18 cellular contexts compared by ENCODE assay signal in the genomic region with DNA sequence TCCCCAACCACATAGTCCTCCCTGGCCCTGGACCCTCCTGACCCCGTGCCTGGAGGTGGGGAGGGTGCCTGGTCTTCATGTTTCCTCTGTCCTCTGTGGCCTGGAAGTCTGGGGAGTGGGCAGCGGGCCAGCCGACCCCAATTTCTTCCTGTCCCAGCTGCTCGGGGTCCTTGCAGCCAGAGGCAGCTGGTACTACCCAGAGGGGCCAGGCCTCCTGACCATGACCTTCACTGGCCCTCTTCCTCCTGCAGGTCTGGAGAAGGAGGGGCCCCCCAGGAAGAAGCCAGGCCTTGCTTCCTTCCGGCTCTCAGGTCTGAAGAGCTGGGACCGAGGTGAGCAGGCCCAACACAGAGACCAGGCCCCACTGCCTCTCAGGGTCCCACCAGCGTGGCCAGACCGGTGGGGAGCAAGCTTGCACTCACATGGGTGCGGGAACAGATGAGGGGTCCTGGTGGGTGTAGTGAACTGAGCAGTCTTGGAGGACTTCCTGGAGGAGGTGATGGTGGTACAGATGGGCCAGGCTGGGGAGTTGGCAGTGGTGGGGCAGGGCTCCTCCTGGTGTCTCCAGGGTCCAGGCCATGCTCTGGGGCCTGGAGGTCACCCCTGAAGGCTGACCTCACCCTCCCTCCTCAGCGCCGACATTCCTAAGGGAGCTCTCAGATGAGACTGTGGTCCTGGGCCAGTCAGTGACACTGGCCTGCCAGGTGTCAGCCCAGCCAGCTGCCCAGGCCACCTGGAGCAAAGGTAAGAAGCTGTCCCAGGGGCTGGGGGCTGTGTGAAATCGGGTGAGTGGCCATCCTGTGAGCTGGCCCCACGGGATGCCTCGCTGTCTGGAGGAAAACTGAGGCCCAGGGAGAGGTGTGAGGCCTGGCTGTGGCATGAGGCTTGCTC. TPM values are rescaled to one million over a fixed set of nuclear protein-coding genes. Genes with fewer than 3 reads are reported as not detected.
DNase-seq lines count a peak whose midpoint lies in the region; ATAC-seq and TF ChIP-seq lines count a peak whose summit lies in the region.
"Had no signal": no experiment of that assay in that cellular context is flagged by ENCODE, and none has a peak within 500 bp of the region (broad histone marks: within the 10 kb centered on the region; RNA-seq: fewer than 3 reads in every experiment).

No MANE protein-coding gene starts in this region.

- DNase-seq in 8988T: peak; percentile 26
- DNase-seq in RWPE2 (ENCODE audit: low spot score): peak; percentile 27
- DNase-seq in heart left ventricle: peak in 3 of 5 donors; percentile 19 to 52 (median 31)
- DNase-seq in psoas muscle: peak; percentile 11 to 64
- DNase-seq in effector CD4-positive, alpha-beta T cell: no peak
- DNase-seq in cerebellum (ENCODE audit: low spot score): no peak
- DNase-seq: activated CD4-positive, alpha-beta memory T cell treated with anti-CD3 and anti-CD28 coated beads for 36 hours; activated T-cell treated with anti-CD3 and anti-CD28 coated beads, Interleukin-2, amount 50 U/mL, for 48 hours; central memory CD4-positive, alpha-beta T cell; NCI-H1694; NCI-H345; stimulated activated CD4-positive, alpha-beta T cell treated with anti-CD3 and anti-CD28 coated beads, Interleukin-12 subunit alpha, Interleukin-12 subunit beta, amount 100 ng/mL, for 4 hours; stimulated activated naive B cell treated with anti-CD40 and anti-IgM and Interleukin-4, amounts not matched to agents 10 μg/mL and 1 μg/mL and 100 μg/mL, for 72 hours; T-helper 1 cell had no signal

- H3K27me3 ChIP-seq in RWPE2 (ENCODE audit: insufficient read depth, poor library complexity, severe bottlenecking): no peaks in the 10 kb centered on the region
- peaks cover 0 to 5% (median 0%) of the 10 kb centered on the region in 9 donors for H3K27me3 ChIP-seq in heart left ventricle
- H3K27me3 ChIP-seq in psoas muscle (ENCODE audit: insufficient read depth in 3 of 3, low read length in 2 of 3): no peaks in the 10 kb centered on the region
- H3K27me3 ChIP-seq: MG63 had no signal

- TF ChIP-seq POLR2A in heart left ventricle (IDR thresholded peaks at IDR 0.05): no peak

- no peak overlapping the region for H3K27ac ChIP-seq in RWPE2 (ENCODE audit: poor library complexity, severe bottlenecking)
- H3K27ac ChIP-seq in heart left ventricle: peak overlapping the region in 11 of 12 donors; percentile 64 to 97 (median 92)
- peak overlapping the region; percentile 77 for H3K27ac ChIP-seq in psoas muscle

- H3K4me1 ChIP-seq in RWPE2 (ENCODE audit: insufficient read depth, poor library complexity, severe bottlenecking) (no peaks in the 10 kb centered on the region), heart left ventricle (peaks cover 11 to 83% (median 34%) of the 10 kb centered on the region in 12 donors), psoas muscle (peaks cover 16% of the 10 kb centered on the region)

- TF ChIP-seq CTCF in RWPE2 (IDR thresholded peaks at IDR 0.05; ENCODE audit: poor library complexity, severe bottlenecking) (no peak), heart left ventricle (IDR thresholded peaks at IDR 0.05) (no peak), psoas muscle (IDR thresholded peaks at IDR 0.05) (no peak)

- H3K9me3 ChIP-seq in RWPE2 (ENCODE audit: severe bottlenecking): no peaks in the 10 kb centered on the region
- H3K9me3 ChIP-seq in heart left ventricle: no peaks in the 10 kb centered on the region
- H3K9me3 ChIP-seq in psoas muscle: no peaks in the 10 kb centered on the region
- H3K9me3 ChIP-seq: MG63 had no signal

- no peaks in the 10 kb centered on the region for H3K36me3 ChIP-seq in RWPE2 (ENCODE audit: low read depth)
- peaks cover 0 to 13% (median 0%) of the 10 kb centered on the region in 9 donors for H3K36me3 ChIP-seq in heart left ventricle
- peaks cover 0 to 97% of the 10 kb centered on the region in 2 donors for H3K36me3 ChIP-seq in psoas muscle (ENCODE audit: insufficient read depth in 1 of 2, low read depth in 1 of 2)
- H3K36me3 ChIP-seq: MG63 had no signal

- ATAC-seq in RWPE2 (ENCODE audit: low read depth) (no peak), heart left ventricle (no peak), psoas muscle (no peak), HG03196 (IDR thresholded peaks at IDR 0.05; ENCODE audit: unreplicated experiment) (no peak), GM21390 (IDR thresholded peaks at IDR 0.05; ENCODE audit: unreplicated experiment) (no peak)
- ATAC-seq: stimulated activated naive B cell treated with anti-CD40 and anti-IgM and Interleukin-4, amounts not matched to agents 10 μg/mL and 1 μg/mL and 100 μg/mL, for 72 hours had no signal

- intact Hi-C loops in heart left ventricle (cut with DNase I) (loop anchor here in 1 of 10 donors (10.0 kb wide), 1 partner anchor 239 kb away; no protein-coding TSS in a partner anchor), psoas muscle (cut with DNase I) (no loop called here)

- H3K4me3 ChIP-seq in RWPE2 (ENCODE audit: severe bottlenecking) (no peak overlapping the region), heart left ventricle (no peak overlapping the region), psoas muscle (no peak overlapping the region)
- H3K4me3 ChIP-seq: MG63 had no signal

- WGBS in heart left ventricle, 4 donors: 74 to 83% (median 77%) methylated on average over 4 to 14 of the region's 14 CpGs
- WGBS in psoas muscle, 3 donors: 70 to 73% (median 70%) methylated on average over 14 of the region's 14 CpGs

RNA-seq across cellular contexts. Expression of gene TRIM11, which starts 32.7 kb away (rescaled TPM):
- total RNA-seq in heart left ventricle: 10 to 100 TPM in 4 of 9 donors, 1 to 10 TPM in 5; 6.7 to 13.8 (median 8.4) TPM
- 1 to 10 TPM; 4.7 to 9.8 TPM for polyA plus RNA-seq in heart left ventricle
- total RNA-seq in psoas muscle: 1 to 10 TPM; 2.8 to 4.5 (median 4.0) TPM
- 1 to 10 TPM; 3.1 to 6.3 (median 3.6) TPM for polyA plus RNA-seq in psoas muscle
- 16.1 TPM for total RNA-seq in cerebellum

RNA-seq across cellular contexts. Expression of gene TRIM17, which starts 42.7 kb away (rescaled TPM):
- total RNA-seq in heart left ventricle: 1 to 10 TPM in 1 of 9 donors, under 1 TPM in 5, not detected in 3; 0.27 to 1.7 (median 0.57) TPM
- polyA plus RNA-seq in heart left ventricle: under 1 TPM; 0.08 to 0.11 TPM
- not detected for total RNA-seq in psoas muscle
- polyA plus RNA-seq in psoas muscle: under 1 TPM in 1 of 3 donors, not detected in 2; 0.03 TPM
- total RNA-seq in cerebellum: 4.0 TPM
- total RNA-seq: left lobe of liver had no signal

Comparison
In these comparisons a context has a peak if more than half of its experiments do, and no peak if none do; other contexts are left out.
1. DNase-seq: peak in 8988T (single experiment), RWPE2 (single experiment), heart left ventricle (3 of 5) and psoas muscle (2 of 2); none in effector CD4-positive, alpha-beta T cell (single experiment) and cerebellum (single experiment).